32 cellular contexts compared by ENCODE assay signal in genomic region chr12:131507094-131507493, GRCh38.
"Had no signal": no experiment of that assay in that cellular context is flagged by ENCODE, and none has a peak within 500 bp of the region (broad histone marks: within the 10 kb centered on the region; RNA-seq: fewer than 3 reads in every experiment).

No MANE protein-coding gene starts in this region.

- H3K4me3 Mint-ChIP-seq: activated CD4-positive, alpha-beta T cell treated with anti-CD3 and anti-CD28 coated beads, Interleukin-2, amount 10 ng/mL, durations not matched to agents 24 days and 14 days; activated CD8-positive, alpha-beta T cell treated with anti-CD3 and anti-CD28 coated beads for 36 hours; activated naive CD8-positive, alpha-beta T cell treated with anti-CD3 and anti-CD28 coated beads for 36 hours; activated T-cell treated with anti-CD3 and anti-CD28 coated beads, Interleukin-2, amount 50 U/mL, for 72 hours; activated T-helper 17 cell treated with anti-CD3 and anti-CD28 coated beads, Interleukin-2, amount 50 U/mL, for 72 hours; T-helper 1 cell treated with Interleukin-12 subunit alpha and Interleukin-12 subunit beta and Interleukin-4 antibody, amounts not matched to agents 30 μg/mL and 1 μg/mL, for 36 hours; T-helper 2 cell treated with Interferon-gamma antibody and Interleukin-4, amounts not matched to agents 5 μg/mL and 100 μg/mL, for 36 hours had no signal

- ATAC-seq: activated CD8-positive, alpha-beta T cell treated with anti-CD3 and anti-CD28 coated beads for 36 hours; activated T-cell treated with anti-CD3 and anti-CD28 coated beads, Interleukin-2, amount 50 U/mL, for 72 hours; activated T-helper 17 cell treated with anti-CD3 and anti-CD28 coated beads, Interleukin-2, amount 50 U/mL, for 72 hours; K562; PC-3 had no signal

- H3K27ac Mint-ChIP-seq: activated CD4-positive, alpha-beta T cell treated with anti-CD3 and anti-CD28 coated beads, Interleukin-2, amount 10 ng/mL, durations not matched to agents 24 days and 14 days; activated CD8-positive, alpha-beta T cell treated with anti-CD3 and anti-CD28 coated beads for 36 hours; activated naive CD8-positive, alpha-beta T cell treated with anti-CD3 and anti-CD28 coated beads for 36 hours; activated T-cell treated with anti-CD3 and anti-CD28 coated beads, Interleukin-2, amount 50 U/mL, for 72 hours; activated T-helper 17 cell treated with anti-CD3 and anti-CD28 coated beads, Interleukin-2, amount 50 U/mL, for 72 hours; T-helper 1 cell treated with Interleukin-12 subunit alpha and Interleukin-12 subunit beta and Interleukin-4 antibody, amounts not matched to agents 30 μg/mL and 1 μg/mL, for 36 hours; T-helper 2 cell treated with Interferon-gamma antibody and Interleukin-4, amounts not matched to agents 5 μg/mL and 100 μg/mL, for 36 hours had no signal

- DNase-seq: activated CD4-positive, alpha-beta T cell treated with anti-CD3 and anti-CD28 coated beads, Interleukin-2, amount 10 ng/mL, durations not matched to agents 24 days and 14 days; activated CD4-positive, alpha-beta T cell treated with anti-CD3 and anti-CD28 coated beads, Interleukin-2, amount 50 U/mL, for 4 hours; activated CD8-positive, alpha-beta T cell treated with anti-CD3 and anti-CD28 coated beads for 36 hours; activated effector memory CD4-positive, alpha-beta T cell treated with anti-CD3 and anti-CD28 coated beads, Interleukin-2, amount 50 U/mL, for 16 hours; activated naive CD4-positive, alpha-beta T cell; activated naive CD4-positive, alpha-beta T cell treated with anti-CD3 and anti-CD28 coated beads, Interleukin-2, amount 50 U/mL, for 16 hours; activated naive CD8-positive, alpha-beta T cell treated with anti-CD3 and anti-CD28 coated beads for 36 hours; activated T-cell treated with anti-CD3 and anti-CD28 coated beads, Interleukin-2, amount 50 U/mL, for 1 hour; activated T-cell treated with anti-CD3 and anti-CD28 coated beads, Interleukin-2, amount 50 U/mL, for 72 hours; amniotic stem cell; aorta; brain microvascular endothelial cell; IMR-90; NCI-H1092 treated with DMSO at 0.1 percent for 48 hours; NCI-H1417; NCI-H146; NCI-H187; NCI-H2081; NCI-H2171 treated with DMSO at 0.1 percent for 48 hours; NCI-H2227 treated with DMSO at 0.1 percent for 48 hours; NCI-H446; NCI-H510A treated with DMSO at 0.1 percent for 48 hours; NCI-H526 treated with DMSO at 0.1 percent for 48 hours; NCI-H774; NK-92 treated with Interleukin-12 subunit alpha and Interleukin-12 subunit beta, amount 100 ng/mL, for 24 hours; PC-3; RPMI8226; SHP77 treated with DMSO at 0.1 percent for 48 hours had no signal

- H3K36me3 Mint-ChIP-seq: activated naive CD8-positive, alpha-beta T cell treated with anti-CD3 and anti-CD28 coated beads for 36 hours had no signal

- H3K4me1 Mint-ChIP-seq: activated T-helper 17 cell treated with anti-CD3 and anti-CD28 coated beads, Interleukin-2, amount 50 U/mL, for 72 hours had no signal

- H3K9me3 Mint-ChIP-seq: activated CD4-positive, alpha-beta T cell treated with anti-CD3 and anti-CD28 coated beads, Interleukin-2, amount 10 ng/mL, durations not matched to agents 24 days and 14 days; activated CD8-positive, alpha-beta T cell treated with anti-CD3 and anti-CD28 coated beads for 36 hours; activated naive CD8-positive, alpha-beta T cell treated with anti-CD3 and anti-CD28 coated beads for 36 hours; activated T-cell treated with anti-CD3 and anti-CD28 coated beads, Interleukin-2, amount 50 U/mL, for 72 hours; activated T-helper 17 cell treated with anti-CD3 and anti-CD28 coated beads, Interleukin-2, amount 50 U/mL, for 72 hours; T-helper 1 cell treated with Interleukin-12 subunit alpha and Interleukin-12 subunit beta and Interleukin-4 antibody, amounts not matched to agents 30 μg/mL and 1 μg/mL, for 36 hours; T-helper 2 cell treated with Interferon-gamma antibody and Interleukin-4, amounts not matched to agents 5 μg/mL and 100 μg/mL, for 36 hours had no signal

- H3K27me3 Mint-ChIP-seq: activated CD8-positive, alpha-beta T cell treated with anti-CD3 and anti-CD28 coated beads for 36 hours; activated T-helper 17 cell treated with anti-CD3 and anti-CD28 coated beads, Interleukin-2, amount 50 U/mL, for 72 hours had no signal
